ENCODE assay signal across 8 cellular contexts in the genomic region with DNA sequence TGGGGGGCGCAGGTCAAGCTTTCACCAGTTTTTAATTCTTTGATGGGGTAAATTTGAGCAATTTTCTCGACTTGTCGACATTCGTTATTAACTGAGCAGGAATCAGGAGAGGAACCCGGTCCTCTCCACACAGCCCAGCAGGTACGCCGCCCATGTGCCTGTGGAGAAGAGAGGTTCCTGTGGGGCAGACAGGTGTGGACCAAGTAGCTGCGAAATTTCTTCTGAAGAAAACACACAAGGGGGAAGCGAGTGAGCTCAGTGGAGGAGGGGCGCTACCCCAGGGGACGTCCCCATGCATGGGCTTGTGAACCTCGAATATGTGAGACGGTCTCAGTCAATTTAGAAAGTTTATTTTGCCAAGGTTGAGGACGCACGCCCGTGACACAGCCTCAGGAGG. TPM values are rescaled to one million over a fixed set of nuclear protein-coding genes. Genes with fewer than 3 reads are reported as not detected.
DNase-seq lines count a peak whose midpoint lies in the region; ATAC-seq and TF ChIP-seq lines count a peak whose summit lies in the region.
"Not testable (repeated sequence)": the region's sequence is repeated elsewhere in the genome, so short reads cannot be mapped to it uniquely, and the experiment has no call there.

No MANE protein-coding gene starts in this region.

- H3K27me3 ChIP-seq in right atrium auricular region, neural progenitor cell, transverse colon: not testable (repeated sequence)

- 0 to 2% methylated on average over 1 to 11 of the region's 16 CpGs for WGBS in transverse colon (ENCODE audit: low coverage in 1 of 2), 2 donors

- intact Hi-C loops in MCF 10A (cut with micrococcal nuclease); transverse colon (cut with DNase I; ENCODE audit: low total_unique reads): not testable (repeated sequence)

- H3K4me3 Mint-ChIP-seq in MCF 10A (ENCODE audit: unreplicated experiment) = peak overlapping the region; percentile 87
- H3K4me3 Mint-ChIP-seq in neural progenitor cell = peak overlapping the region; percentile 91

- peaks cover 17% of the 10 kb centered on the region for H3K36me3 Mint-ChIP-seq in MCF 10A (ENCODE audit: insufficient read depth, unreplicated experiment)
- H3K36me3 Mint-ChIP-seq in neural progenitor cell = not testable (repeated sequence)

- ATAC-seq in GM18517 (IDR thresholded peaks at IDR 0.05; ENCODE audit: unreplicated experiment) = peak; percentile 36
- ATAC-seq in HG03520 (IDR thresholded peaks at IDR 0.05; ENCODE audit: unreplicated experiment) = peak; percentile 28

- H3F3A ChIP-seq in neural progenitor cell (ENCODE audit: low read depth) = not testable (repeated sequence)

- not testable (repeated sequence) for H3K79me2 ChIP-seq in neural progenitor cell (ENCODE audit: low read depth)

- POLR2A ChIA-PET in HEK293 (lab: Yijun Ruan, JAX); MCF 10A (lab: Yijun Ruan, JAX): not testable (repeated sequence)

- not testable (repeated sequence) for H3K4me1 Mint-ChIP-seq in MCF 10A (ENCODE audit: insufficient read depth, unreplicated experiment); neural progenitor cell

- BruUV-seq in MCF 10A (replicated peaks; lab: Mats Ljungman, UMichigan) = TSS peak; percentile 90

- not testable (repeated sequence) for H3K9ac ChIP-seq in neural progenitor cell

- DNase-seq in MCF 10A (ENCODE audit: unreplicated experiment); right atrium auricular region (ENCODE audit: low spot score); neural progenitor cell (ENCODE audit: low spot score): not testable (repeated sequence)
- peak; percentile 9 for DNase-seq in transverse colon

- not testable (repeated sequence) for H4K20me1 ChIP-seq in neural progenitor cell (ENCODE audit: low read depth)

- CTCF ChIA-PET in HEK293 (lab: Yijun Ruan, JAX) = interaction anchor here (0.9 kb wide), 1 partner anchor 27 kb away, joined by 3 read pairs; no protein-coding TSS in a partner anchor
- CTCF ChIA-PET in MCF 10A (lab: Yijun Ruan, JAX) = not testable (repeated sequence)

- TF ChIP-seq POLR2A in transverse colon (IDR thresholded peaks at IDR 0.05) = not testable (repeated sequence)

- H3K36me3 ChIP-seq in HEK293 (ENCODE audit: control insufficient read depth in 2 of 2, insufficient read depth in 1 of 2, low read length in 2 of 2); right atrium auricular region; neural progenitor cell; transverse colon: not testable (repeated sequence)

- peak overlapping the region; percentile 34 for H3K4me3 ChIP-seq in HEK293 (ENCODE audit: low read depth, low read length)
- H3K4me3 ChIP-seq in WI38 (ENCODE audit: low read depth, low read length) = peak overlapping the region; percentile 58
- H3K4me3 ChIP-seq in right atrium auricular region = peak overlapping the region; percentile 50 to 58
- peak overlapping the region; percentile 65 for H3K4me3 ChIP-seq in neural progenitor cell
- H3K4me3 ChIP-seq in transverse colon = peak overlapping the region; percentile 24 to 66 (median 40)

- not testable (repeated sequence) for H3K9me3 ChIP-seq in HEK293 (ENCODE audit: control insufficient read depth, insufficient read depth, low read depth, low read length); right atrium auricular region; neural progenitor cell (ENCODE audit: low read depth); transverse colon

- in situ Hi-C loops in transverse colon (cut with MboI; ENCODE audit: low pct_ligation_motif_present in 1 of 4, low pct_unique_long_range_greater_than_20kb in 1 of 4, low sequenced_read_pairs in 3 of 4) = not testable (repeated sequence)

- H3K9me3 Mint-ChIP-seq in MCF 10A (ENCODE audit: unreplicated experiment); neural progenitor cell: not testable (repeated sequence)

- H3K27ac ChIP-seq in HEK293 (ENCODE audit: extremely low read depth, low read depth, low read length); right atrium auricular region; neural progenitor cell: not testable (repeated sequence)
- H3K27ac ChIP-seq in transverse colon = peak overlapping the region; percentile 21 to 62 (median 47)

- not testable (repeated sequence) for H3K27me3 Mint-ChIP-seq in MCF 10A (ENCODE audit: insufficient read depth, unreplicated experiment); neural progenitor cell (ENCODE audit: insufficient read depth, low read depth)

- TF ChIP-seq CTCF in HEK293 (tag by site-specific recombination; IDR thresholded peaks at IDR 0.05); WI38 (IDR thresholded peaks at IDR 0.05; ENCODE audit: low read depth, low read length); MCF 10A (IDR thresholded peaks at IDR 0.05; ENCODE audit: unreplicated experiment); right atrium auricular region (IDR thresholded peaks at IDR 0.05); neural progenitor cell (IDR thresholded peaks at IDR 0.05); transverse colon (IDR thresholded peaks at IDR 0.05): not testable (repeated sequence)

- not testable (repeated sequence) for TF ChIP-seq EP300 in transverse colon (IDR thresholded peaks at IDR 0.05; ENCODE audit: low read depth)

- peak overlapping the region; percentile 78 for H3K4me2 ChIP-seq in neural progenitor cell

- H2AFZ ChIP-seq in neural progenitor cell (replicated peaks) = peak overlapping the region; percentile 79

- H3K4me1 ChIP-seq in HEK293 (ENCODE audit: control insufficient read depth, insufficient read depth, low read length); right atrium auricular region; neural progenitor cell; transverse colon: not testable (repeated sequence)

- peak overlapping the region; percentile 46 for H3K27ac Mint-ChIP-seq in MCF 10A (ENCODE audit: low read depth, unreplicated experiment)
- not testable (repeated sequence) for H3K27ac Mint-ChIP-seq in neural progenitor cell

RNA-seq across cellular contexts. Expression of a gene that starts 0.4 kb away (rescaled TPM):
- 30.2 and 32.5 TPM in 2 replicates for total RNA-seq in MCF 10A (2022)
- 1 to 10 TPM; 4.3 to 9.9 TPM for total RNA-seq in right atrium auricular region
- 13.9 and 15.0 TPM in 2 replicates for total RNA-seq in neural progenitor cell (ENCODE audit: low replicate concordance)
- total RNA-seq in transverse colon = 10 to 100 TPM in 3 of 4 donors, 1 to 10 TPM in 1; 7.8 to 18.2 (median 13.2) TPM

RNA-seq across cellular contexts. Expression of a gene that starts 45.9 kb away (rescaled TPM):
- total RNA-seq in MCF 10A (2022) (not detected in 2 replicates), right atrium auricular region (under 1 TPM in 1 of 2 donors, not detected in 1; 0.39 TPM), neural progenitor cell (ENCODE audit: low replicate concordance) (not detected in 2 replicates), transverse colon (not detected)
